Comparison of ENCODE assay signal across 2 cellular contexts in the genomic region with DNA sequence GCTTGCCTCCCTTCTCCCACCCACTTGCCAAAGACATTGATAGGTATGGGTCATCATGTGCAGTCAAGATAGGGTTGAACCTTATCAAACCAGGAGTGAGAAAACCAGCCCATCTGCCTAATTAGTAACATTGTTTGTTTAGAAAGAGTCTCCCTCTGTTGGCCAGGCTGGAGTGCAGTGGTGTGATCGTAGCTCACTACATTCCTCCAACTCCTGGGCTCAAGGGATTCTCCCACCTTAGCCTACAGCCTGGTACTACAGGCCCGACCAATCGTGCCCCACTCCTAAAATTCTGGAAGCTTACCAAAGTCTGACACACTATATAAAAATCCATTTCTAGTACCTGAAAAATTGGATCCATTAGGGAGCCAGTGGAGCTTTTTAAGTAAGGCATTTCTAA.
TF ChIP-seq lines count a peak whose summit lies in the region.

No MANE protein-coding gene starts in this region.

TF ChIP-seq in IMR-90, 13 proteins besides CTCF, POLR2A, EP300 and RAD21:
- TF ChIP-seq BHLHE40 (IDR thresholded peaks at IDR 0.05; ENCODE audit: low read depth, low read length) (no peak), SMC3 (IDR thresholded peaks at IDR 0.05; ENCODE audit: low read depth, low read length) (0 out of 2 replicates have a peak, but pooled peaks have one; percentile 12)
TF ChIP-seq in IMR-90: peak in this region for 1.

TF ChIP-seq in K562, 482 proteins besides CTCF, POLR2A, EP300 and RAD21:
- TF ChIP-seq DMBX1 (CRISPR knock-in tag; IDR thresholded peaks at IDR 0.05; ENCODE audit: borderline replicate concordance): no peak
- peak; percentile 28; the same call in 1 of the 2 replicates for TF ChIP-seq TCF3 (CRISPR knock-in tag; IDR thresholded peaks at IDR 0.05)
- TF ChIP-seq CBFA2T3 (IDR thresholded peaks at IDR 0.05): peak; percentile 65
- TF ChIP-seq ZNF121 (CRISPR knock-in tag; conservative IDR thresholded peaks at IDR 0.05): 0 out of 2 replicates have a peak, but pooled peaks have one; percentile 7
- TF ChIP-seq FOSL1 (tag; conservative IDR thresholded peaks at IDR 0.05): no peak
- TF ChIP-seq TGIF2 (CRISPR knock-in tag; IDR thresholded peaks at IDR 0.05): no peak
- no peak for TF ChIP-seq ZNF311 (CRISPR knock-in tag; IDR thresholded peaks at IDR 0.05)
- no peak for TF ChIP-seq CEBPB (tag; IDR thresholded peaks at IDR 0.05)
- no peak for TF ChIP-seq HOXB6 (CRISPR knock-in tag; IDR thresholded peaks at IDR 0.05; ENCODE audit: borderline replicate concordance)
- peak; percentile 60; the same call in 1 of the 2 replicates for TF ChIP-seq HMBOX1 (IDR thresholded peaks at IDR 0.05)
- TF ChIP-seq DACH1 (IDR thresholded peaks at IDR 0.05; ENCODE audit: partially characterized antibody): peak; percentile 22
- TF ChIP-seq CBFA2T2 (conservative IDR thresholded peaks at IDR 0.05): peak; percentile 49
- peak in 1 of 2 experiments; percentile 41; a peak in 1 of 4 replicates for TF ChIP-seq FOXA3 (CRISPR knock-in tag; conservative IDR thresholded peaks at IDR 0.05 in 1 of 2, IDR thresholded peaks at IDR 0.05 in 1 of 2)
- no peak for TF ChIP-seq ZNF134 (CRISPR knock-in tag; conservative IDR thresholded peaks at IDR 0.05)
- no peak for TF ChIP-seq FUS (optimal IDR thresholded peaks at IDR 0.05; ENCODE audit: low read depth, low read length)
- TF ChIP-seq TEAD4 (IDR thresholded peaks at IDR 0.05; ENCODE audit: low read length): 0 out of 2 replicates have a peak, but pooled peaks have one; percentile 28
- no peak for TF ChIP-seq TEAD4 (CRISPR knock-in tag; IDR thresholded peaks at IDR 0.05; ENCODE audit: borderline replicate concordance)
- TF ChIP-seq CREBBP (IDR thresholded peaks at IDR 0.05; ENCODE audit: low read depth, low read length): no peak
- TF ChIP-seq CTCFL (IDR thresholded peaks at IDR 0.05; ENCODE audit: borderline replicate concordance, insufficient read depth, low read depth, low read length, poor library complexity, severe bottlenecking): peak; percentile 74
